Comparison of ENCODE assay signal across 10 cellular contexts in the genomic region with DNA sequence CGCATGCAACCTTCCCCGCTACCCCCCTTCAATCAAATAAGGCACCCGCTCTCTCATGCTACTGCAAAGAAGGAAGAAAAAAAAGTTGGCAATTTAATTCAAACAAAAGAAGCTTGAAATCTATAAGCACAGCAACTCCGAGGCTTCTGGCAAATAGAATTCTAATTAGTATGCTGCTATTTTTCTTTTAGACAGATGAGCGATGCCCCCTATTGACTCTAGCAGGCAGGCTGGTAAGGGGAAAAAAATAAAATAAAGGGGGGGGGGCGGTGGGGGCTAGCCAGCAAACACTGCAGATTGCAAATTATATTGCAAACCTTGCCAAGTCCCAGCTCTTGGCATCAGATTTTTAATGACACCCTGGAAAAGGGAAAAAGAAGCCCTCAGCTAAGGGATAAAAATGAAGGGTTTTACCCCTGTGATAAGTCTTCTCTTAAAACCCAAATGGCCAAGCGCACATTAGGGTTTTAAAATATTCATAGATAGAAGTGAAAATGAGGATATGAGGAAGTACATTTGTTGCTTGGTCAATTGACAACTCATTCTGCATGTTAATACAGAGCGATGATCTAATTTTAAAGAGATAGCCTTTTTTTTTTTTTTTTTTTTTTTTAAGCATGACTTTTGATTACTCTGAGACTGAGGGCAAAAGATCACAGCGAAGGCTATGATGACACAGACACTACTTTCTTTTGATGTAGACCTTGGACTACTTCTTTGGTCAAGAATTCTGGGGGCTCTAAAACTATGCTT.
A peak's percentile ranks its signal among the peaks of the same experiment; 100 is the strongest.
DNase-seq lines count a peak whose midpoint lies in the region; ATAC-seq and TF ChIP-seq lines count a peak whose summit lies in the region.
"Had no signal": no experiment of that assay in that cellular context is flagged by ENCODE, and none has a peak within 500 bp of the region (broad histone marks: within the 10 kb centered on the region; RNA-seq: fewer than 3 reads in every experiment).

No MANE protein-coding gene starts in this region.

- CTCF ChIA-PET in activated CD4-positive, alpha-beta memory T cell treated with anti-CD3 and anti-CD28 coated beads for 36 hours (lab: Charles Lee): no interaction called here

- H3K27me3 ChIP-seq in MM.1S (replicated peaks; ENCODE audit: insufficient read depth, low read length): no peaks in the 10 kb centered on the region
- peaks cover 0 to 2% (median 0%) of the 10 kb centered on the region in 4 donors for H3K27me3 ChIP-seq in liver (ENCODE audit: control insufficient read depth in 4 of 4, insufficient read depth in 4 of 4, low read length in 3 of 4)

- POLR2A ChIA-PET in activated CD4-positive, alpha-beta memory T cell treated with anti-CD3 and anti-CD28 coated beads for 36 hours (lab: Charles Lee): no interaction called here

- H3K9ac ChIP-seq in MM.1S (ENCODE audit: low read length) (no peak overlapping the region), liver (ENCODE audit: low read depth in 1 of 2, low read length in 2 of 2) (no peak overlapping the region)

- no peaks in the 10 kb centered on the region for H3K36me3 Mint-ChIP-seq in activated CD4-positive, alpha-beta memory T cell treated with anti-CD3 and anti-CD28 coated beads for 36 hours

- TF ChIP-seq RAD21 in liver (IDR thresholded peaks at IDR 0.05): peak; percentile 63

- no peak for ATAC-seq in HG02885 (IDR thresholded peaks at IDR 0.05; ENCODE audit: poor library complexity, unreplicated experiment)

- no peak overlapping the region for H3K4me3 ChIP-seq in MM.1S (ENCODE audit: low read length)
- no peak overlapping the region for H3K4me3 ChIP-seq in liver (ENCODE audit: low read depth in 1 of 3, low read length in 3 of 3)
- H3K4me3 ChIP-seq: lung had no signal

- TF ChIP-seq CTCF in MM.1S (IDR thresholded peaks at IDR 0.05; ENCODE audit: low read length): 0 out of 2 replicates have a peak, but pooled peaks have one; percentile 3
- peak; percentile 12 for TF ChIP-seq CTCF in liver (IDR thresholded peaks at IDR 0.05; ENCODE audit: low read depth, low read length, missing input control)

- H4K20me1 ChIP-seq in MM.1S (ENCODE audit: insufficient read depth, low read length): no peaks in the 10 kb centered on the region

- H3K4me1 Mint-ChIP-seq in activated CD4-positive, alpha-beta memory T cell treated with anti-CD3 and anti-CD28 coated beads for 36 hours (ENCODE audit: low read depth): no peaks in the 10 kb centered on the region

- H3K27ac ChIP-seq in MM.1S (ENCODE audit: low read length) (no peak overlapping the region), liver (ENCODE audit: low read depth in 1 of 2, low read length in 2 of 2) (no peak overlapping the region)

- 51% methylated on average over 9 of the region's 9 CpGs for WGBS in liver

- no peak overlapping the region for H3K27ac Mint-ChIP-seq in activated CD4-positive, alpha-beta memory T cell treated with anti-CD3 and anti-CD28 coated beads for 36 hours

- no peaks in the 10 kb centered on the region for H3K4me1 ChIP-seq in MM.1S (ENCODE audit: low read length)
- H3K4me1 ChIP-seq in liver (ENCODE audit: control insufficient read depth in 4 of 4, insufficient read depth in 4 of 4, low read length in 3 of 4): no peaks in the 10 kb centered on the region

- no peaks in the 10 kb centered on the region for H3K79me2 ChIP-seq in MM.1S (ENCODE audit: low read length)

- no peak overlapping the region for H3K4me3 Mint-ChIP-seq in activated CD4-positive, alpha-beta memory T cell treated with anti-CD3 and anti-CD28 coated beads for 36 hours

- H3F3A ChIP-seq in MM.1S (ENCODE audit: insufficient read depth, low read length): no peaks in the 10 kb centered on the region

- intact Hi-C loops in activated CD4-positive, alpha-beta memory T cell treated with anti-CD3 and anti-CD28 coated beads for 36 hours (cut with micrococcal nuclease): no loop called here

- H3K27me3 Mint-ChIP-seq in activated CD4-positive, alpha-beta memory T cell treated with anti-CD3 and anti-CD28 coated beads for 36 hours: peaks cover 1% of the 10 kb centered on the region

- H3K9me2 ChIP-seq in MM.1S (replicated peaks; ENCODE audit: insufficient read depth, low read length): no peaks in the 10 kb centered on the region

- H3K4me2 ChIP-seq in MM.1S (ENCODE audit: low read depth, low read length): no peak overlapping the region

- H3K36me3 ChIP-seq in MM.1S (replicated peaks; ENCODE audit: insufficient read depth, low read length) (no peaks in the 10 kb centered on the region), liver (ENCODE audit: control insufficient read depth in 4 of 4, insufficient read depth in 3 of 4, low read depth in 1 of 4, low read length in 3 of 4) (no peaks in the 10 kb centered on the region)

- H3K9me3 Mint-ChIP-seq in activated CD4-positive, alpha-beta memory T cell treated with anti-CD3 and anti-CD28 coated beads for 36 hours: no peaks in the 10 kb centered on the region

- H3K9me3 ChIP-seq in MM.1S (replicated peaks; ENCODE audit: insufficient read depth, low read length): no peaks in the 10 kb centered on the region
- no peaks in the 10 kb centered on the region for H3K9me3 ChIP-seq in liver (ENCODE audit: control insufficient read depth in 4 of 4, low read length in 3 of 4)

- peak; percentile 37 for DNase-seq in COR-L47 (lab: John Stamatoyannopoulos, UW)
- no peak for DNase-seq in MM.1S
- peak; percentile 22 for DNase-seq in amniotic stem cell (lab: John Stamatoyannopoulos, UW)
- no peak for DNase-seq in activated CD4-positive, alpha-beta memory T cell treated with anti-CD3 and anti-CD28 coated beads for 36 hours
- DNase-seq in mucosa of gallbladder (ENCODE audit: low spot score): no peak
- no peak for DNase-seq in GF-D8 (lab: John Stamatoyannopoulos, UW)
- DNase-seq: cortex of kidney had no signal

- H2AFZ ChIP-seq in MM.1S (ENCODE audit: low read length): no peak overlapping the region

TF ChIP-seq in liver, 16 proteins besides CTCF, POLR2A, EP300 and RAD21:
- TF ChIP-seq, protein P1, sequence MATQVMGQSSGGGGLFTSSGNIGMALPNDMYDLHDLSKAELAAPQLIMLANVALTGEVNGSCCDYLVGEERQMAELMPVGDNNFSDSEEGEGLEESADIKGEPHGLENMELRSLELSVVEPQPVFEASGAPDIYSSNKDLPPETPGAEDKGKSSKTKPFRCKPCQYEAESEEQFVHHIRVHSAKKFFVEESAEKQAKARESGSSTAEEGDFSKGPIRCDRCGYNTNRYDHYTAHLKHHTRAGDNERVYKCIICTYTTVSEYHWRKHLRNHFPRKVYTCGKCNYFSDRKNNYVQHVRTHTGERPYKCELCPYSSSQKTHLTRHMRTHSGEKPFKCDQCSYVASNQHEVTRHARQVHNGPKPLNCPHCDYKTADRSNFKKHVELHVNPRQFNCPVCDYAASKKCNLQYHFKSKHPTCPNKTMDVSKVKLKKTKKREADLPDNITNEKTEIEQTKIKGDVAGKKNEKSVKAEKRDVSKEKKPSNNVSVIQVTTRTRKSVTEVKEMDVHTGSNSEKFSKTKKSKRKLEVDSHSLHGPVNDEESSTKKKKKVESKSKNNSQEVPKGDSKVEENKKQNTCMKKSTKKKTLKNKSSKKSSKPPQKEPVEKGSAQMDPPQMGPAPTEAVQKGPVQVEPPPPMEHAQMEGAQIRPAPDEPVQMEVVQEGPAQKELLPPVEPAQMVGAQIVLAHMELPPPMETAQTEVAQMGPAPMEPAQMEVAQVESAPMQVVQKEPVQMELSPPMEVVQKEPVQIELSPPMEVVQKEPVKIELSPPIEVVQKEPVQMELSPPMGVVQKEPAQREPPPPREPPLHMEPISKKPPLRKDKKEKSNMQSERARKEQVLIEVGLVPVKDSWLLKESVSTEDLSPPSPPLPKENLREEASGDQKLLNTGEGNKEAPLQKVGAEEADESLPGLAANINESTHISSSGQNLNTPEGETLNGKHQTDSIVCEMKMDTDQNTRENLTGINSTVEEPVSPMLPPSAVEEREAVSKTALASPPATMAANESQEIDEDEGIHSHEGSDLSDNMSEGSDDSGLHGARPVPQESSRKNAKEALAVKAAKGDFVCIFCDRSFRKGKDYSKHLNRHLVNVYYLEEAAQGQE (IDR thresholded peaks at IDR 0.05): no peak
- TF ChIP-seq NR2F2 (IDR thresholded peaks at IDR 0.05): no peak

Comparison
In these comparisons a context has a peak if more than half of its experiments do, and no peak if none do; other contexts are left out.
1. DNase-seq: peak in COR-L47 (single experiment) and amniotic stem cell (single experiment); none in MM.1S (single experiment), activated CD4-positive, alpha-beta memory T cell treated with anti-CD3 and anti-CD28 coated beads for 36 hours (single experiment), mucosa of gallbladder (single experiment) and GF-D8 (single experiment).